Comparison of ENCODE assay signal across 11 cellular contexts in the genomic region with DNA sequence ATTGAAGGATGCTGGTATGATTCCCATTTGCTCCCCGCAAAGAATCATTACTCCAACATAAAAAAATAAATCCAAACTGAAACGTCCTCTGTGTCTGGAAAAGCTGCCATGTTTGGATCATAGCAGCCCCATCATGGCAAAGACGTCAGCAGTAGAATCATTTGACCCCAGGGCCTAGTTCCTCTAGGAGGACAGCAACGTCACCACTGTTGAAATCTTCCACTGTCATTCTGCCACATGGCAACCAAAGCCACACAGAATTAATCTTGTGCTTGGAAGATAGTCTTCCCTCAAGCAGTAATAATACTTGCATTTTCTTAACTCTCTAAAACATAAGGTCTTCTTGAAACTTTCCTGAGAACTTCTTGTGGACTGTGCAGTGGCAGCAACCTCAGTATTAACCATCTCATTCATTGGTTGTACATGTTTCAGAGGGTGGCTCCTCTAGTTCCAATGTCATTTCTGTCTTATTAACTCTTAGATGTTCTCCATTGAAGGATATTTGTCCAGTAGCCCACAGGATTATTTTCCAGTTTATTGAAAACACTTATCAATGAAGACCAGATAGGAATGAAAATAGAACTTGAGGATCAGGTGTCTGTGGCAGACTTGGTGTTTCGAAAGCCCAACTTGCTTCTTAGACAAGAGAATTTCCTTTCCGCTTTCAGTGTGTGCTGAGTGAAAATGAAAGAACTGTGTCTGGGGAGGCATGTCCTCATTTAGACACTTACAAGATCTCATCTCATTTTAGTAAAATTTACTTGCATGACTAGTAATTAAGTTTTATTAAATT. TPM values are rescaled to one million over a fixed set of nuclear protein-coding genes. Genes with fewer than 3 reads are reported as not detected.
A peak's percentile ranks its signal among the peaks of the same experiment; 100 is the strongest.
DNase-seq lines count a peak whose midpoint lies in the region; ATAC-seq and TF ChIP-seq lines count a peak whose summit lies in the region.
"Had no signal": no experiment of that assay in that cellular context is flagged by ENCODE, and none has a peak within 500 bp of the region (broad histone marks: within the 10 kb centered on the region; RNA-seq: fewer than 3 reads in every experiment).

No MANE protein-coding gene starts in this region.

- H3K4me2 ChIP-seq in PC-3 (ENCODE audit: low read length): no peak overlapping the region

- H4K20me1 ChIP-seq in PC-3 (ENCODE audit: low read length): no peaks in the 10 kb centered on the region

- H3K9me3 ChIP-seq in PC-3 (ENCODE audit: low read length): no peaks in the 10 kb centered on the region

- no peaks in the 10 kb centered on the region for H3K27me3 ChIP-seq in PC-3 (ENCODE audit: low read length)

- TF ChIP-seq CTCF in GM12864 (IDR thresholded peaks at IDR 0.05; ENCODE audit: low read depth, low read length, missing control alignments) (no peak), PC-3 (conservative IDR thresholded peaks at IDR 0.05; ENCODE audit: low read depth, low read length) (no peak), type B pancreatic cell (conservative IDR thresholded peaks at IDR 0.05) (no peak)

- no peak overlapping the region for H3K4me3 Mint-ChIP-seq in type B pancreatic cell

- intact Hi-C loops in PC-3 (cut with micrococcal nuclease): loop anchor here (1.0 to 10.0 kb wide), 3 partner anchors 1227 to 1499 kb away; no protein-coding TSS in a partner anchor

- no peaks in the 10 kb centered on the region for H3K9me2 ChIP-seq in PC-3 (replicated peaks; ENCODE audit: low read length)

- no peaks in the 10 kb centered on the region for H3K9me3 Mint-ChIP-seq in type B pancreatic cell

- H3K36me3 ChIP-seq in PC-3 (ENCODE audit: low read depth, low read length): no peaks in the 10 kb centered on the region

- no peaks in the 10 kb centered on the region for H3K36me3 Mint-ChIP-seq in type B pancreatic cell

- H3K9ac ChIP-seq in PC-3 (ENCODE audit: low read length): no peak overlapping the region
- H3K9ac ChIP-seq: parathyroid adenoma had no signal

- no peak overlapping the region for H3K27ac ChIP-seq in PC-3 (ENCODE audit: low read length)
- H3K27ac ChIP-seq: parathyroid adenoma had no signal

- H3K4me3 ChIP-seq in GM12864 (ENCODE audit: low read depth, low read length) (no peak overlapping the region), PC-3 (ENCODE audit: low read length) (no peak overlapping the region)

- peaks cover 21% of the 10 kb centered on the region for H3K27me3 Mint-ChIP-seq in type B pancreatic cell

- DNase-seq in GM12864 (ENCODE audit: low read depth) (peak; percentile 46), PC-3 (no peak), type B pancreatic cell (ENCODE audit: extremely low spot score, unreplicated experiment) (no peak), HuH-7 (ENCODE audit: low spot score) (no peak), foreskin melanocyte (no peak)
- DNase-seq in activated CD8-positive, alpha-beta memory T cell treated with anti-CD3 and anti-CD28 coated beads, Interleukin-2, amount 50 U/mL, for 4 hours: no peak
- DNase-seq: activated CD4-positive, alpha-beta T cell treated with anti-CD3 and anti-CD28 coated beads, Interleukin-2, amount 50 U/mL, for 1 hour; H7 had no signal

- POLR2A ChIA-PET in PC-3 (lab: Charles Lee; ENCODE audit: unreplicated experiment): interaction anchor here (0.6 to 0.7 kb wide), 2 partner anchors 23 to 969 kb away, joined by 3 to 7 read pairs; no protein-coding TSS in a partner anchor

- ATAC-seq in GM19467 (IDR thresholded peaks at IDR 0.05; ENCODE audit: unreplicated experiment): peak; percentile 98
- peak; percentile 98 for ATAC-seq in HG03066 (IDR thresholded peaks at IDR 0.05; ENCODE audit: low read depth, unreplicated experiment)
- ATAC-seq in PC-3: no peak

- H3K79me2 ChIP-seq in PC-3 (ENCODE audit: low read length): no peaks in the 10 kb centered on the region
- H3K79me2 ChIP-seq: parathyroid adenoma had no signal

- H3K4me1 ChIP-seq in PC-3 (ENCODE audit: insufficient read depth, low read length): peaks cover 17% of the 10 kb centered on the region
- H3K4me1 ChIP-seq: parathyroid adenoma had no signal

- no peaks in the 10 kb centered on the region for H3F3A ChIP-seq in PC-3 (ENCODE audit: low read length, unreplicated experiment)

- 0 out of 2 replicates have a peak overlapping the region, but pooled peaks have one; percentile 5 for H2AFZ ChIP-seq in PC-3 (ENCODE audit: low read length)
- H2AFZ ChIP-seq: parathyroid adenoma had no signal

- no TSS peak for BruUV-seq in PC-3 (replicated peaks; lab: Mats Ljungman, UMichigan)

- H3K27ac Mint-ChIP-seq in type B pancreatic cell: no peak overlapping the region

- H3K4me1 Mint-ChIP-seq in type B pancreatic cell (ENCODE audit: unreplicated experiment): peaks cover 3% of the 10 kb centered on the region

- CTCF ChIA-PET in PC-3 (lab: Charles Lee): interaction anchor here (0.6 to 1.0 kb wide), 2 partner anchors 966 to 1499 kb away, joined by 7 read pairs; no protein-coding TSS in a partner anchor

RNA-seq across cellular contexts. Expression of a gene that starts 28.8 kb away (rescaled TPM):
- 55.3 and 70.1 TPM in 2 replicates for total RNA-seq in PC-3 (2014; rRNA removed)
- total RNA-seq in type B pancreatic cell (ENCODE audit: low replicate concordance): 19.9 and 29.3 TPM in 2 replicates
